Comparison of ENCODE assay signal across 16 cellular contexts in the genomic region with DNA sequence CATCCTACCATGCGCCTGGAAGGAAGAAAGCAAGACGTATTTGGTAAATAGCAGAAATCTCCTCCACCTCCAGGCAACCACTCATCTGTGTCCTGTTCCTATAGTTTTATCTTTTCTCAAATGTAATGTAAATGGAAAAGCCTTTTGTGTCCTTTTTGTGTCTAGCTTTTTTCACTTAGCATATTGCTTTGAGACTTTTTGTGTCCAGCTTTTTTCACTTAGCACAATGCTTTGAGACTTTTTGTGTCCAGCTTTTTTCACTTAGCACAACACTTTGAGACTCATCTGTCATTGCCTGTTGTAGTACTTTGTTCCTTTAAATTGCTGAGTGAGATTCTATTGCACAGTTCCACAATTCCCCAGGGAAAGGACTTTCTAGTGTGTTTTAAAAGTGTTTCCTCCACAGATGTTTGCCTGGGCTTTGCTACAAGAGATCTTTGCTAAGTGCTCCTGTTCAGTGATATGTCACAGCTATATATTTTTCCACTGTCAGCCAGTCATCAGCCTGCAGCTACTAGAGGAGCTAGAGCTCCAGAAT. TPM values are rescaled to one million over a fixed set of nuclear protein-coding genes. Genes with fewer than 3 reads are reported as not detected.
"Had no signal": no experiment of that assay in that cellular context is flagged by ENCODE, and none has a peak within 500 bp of the region (broad histone marks: within the 10 kb centered on the region; RNA-seq: fewer than 3 reads in every experiment).

No MANE protein-coding gene starts in this region.

- H3K4me1 ChIP-seq: suprapubic skin, upper lobe of right lung had no signal

- H3K4me3 ChIP-seq: coronary artery, psoas muscle, suprapubic skin, upper lobe of right lung had no signal

- H3K36me3 ChIP-seq: suprapubic skin, upper lobe of right lung, WERI-Rb-1 had no signal

- H3K4me3 Mint-ChIP-seq: activated naive CD4-positive, alpha-beta T cell treated with anti-CD3 and anti-CD28 coated beads for 36 hours; nephron had no signal

- H3K9me3 ChIP-seq: psoas muscle, suprapubic skin, upper lobe of right lung had no signal

- H3K27me3 ChIP-seq: suprapubic skin, upper lobe of right lung had no signal

- H3K27ac Mint-ChIP-seq: activated naive CD4-positive, alpha-beta T cell treated with anti-CD3 and anti-CD28 coated beads for 36 hours; nephron had no signal

- H3K4me1 Mint-ChIP-seq: nephron had no signal

- DNase-seq: activated CD4-positive, alpha-beta T cell treated with anti-CD3 and anti-CD28 coated beads for 48 hours; activated naive CD4-positive, alpha-beta T cell treated with anti-CD3 and anti-CD28 coated beads for 36 hours; effector CD8-positive, alpha-beta T cell; mammary epithelial cell; psoas muscle; stimulated activated CD4-positive, alpha-beta T cell treated with anti-CD3 and anti-CD28 coated beads, Interleukin-4, amount 100 ng/mL, for 1 hour; stimulated activated CD8-positive, alpha-beta memory T cell treated with anti-CD3 and anti-CD28 coated beads, Interleukin-4, amount 100 ng/mL, for 48 hours; stimulated activated naive CD8-positive, alpha-beta T cell treated with anti-CD3 and anti-CD28 coated beads, Interleukin-15, Interleukin-2, amounts not matched to agents 100 U/mL and 50 U/mL, for 24 hours; upper lobe of right lung; WERI-Rb-1 had no signal

- H3K27ac ChIP-seq: coronary artery, psoas muscle, suprapubic skin, upper lobe of right lung, WERI-Rb-1 had no signal

- ATAC-seq: psoas muscle; sciatic nerve; stimulated activated naive CD8-positive, alpha-beta T cell treated with anti-CD3 and anti-CD28 coated beads, Interleukin-15, Interleukin-2, amounts not matched to agents 100 U/mL and 50 U/mL, for 24 hours; upper lobe of right lung had no signal

- H3K9me3 Mint-ChIP-seq: activated naive CD4-positive, alpha-beta T cell treated with anti-CD3 and anti-CD28 coated beads for 36 hours; nephron had no signal

RNA-seq across cellular contexts. Expression of gene MUC13, which starts 27.9 kb away (rescaled TPM):
- total RNA-seq: activated naive CD4-positive, alpha-beta T cell treated with anti-CD3 and anti-CD28 coated beads for 36 hours; fibroblast of villous mesenchyme; mammary epithelial cell; omental fat pad; sciatic nerve; upper lobe of right lung had no signal
- polyA plus RNA-seq: mammary epithelial cell had no signal
